ENCODE assay signal across 10 cellular contexts in the genomic region with DNA sequence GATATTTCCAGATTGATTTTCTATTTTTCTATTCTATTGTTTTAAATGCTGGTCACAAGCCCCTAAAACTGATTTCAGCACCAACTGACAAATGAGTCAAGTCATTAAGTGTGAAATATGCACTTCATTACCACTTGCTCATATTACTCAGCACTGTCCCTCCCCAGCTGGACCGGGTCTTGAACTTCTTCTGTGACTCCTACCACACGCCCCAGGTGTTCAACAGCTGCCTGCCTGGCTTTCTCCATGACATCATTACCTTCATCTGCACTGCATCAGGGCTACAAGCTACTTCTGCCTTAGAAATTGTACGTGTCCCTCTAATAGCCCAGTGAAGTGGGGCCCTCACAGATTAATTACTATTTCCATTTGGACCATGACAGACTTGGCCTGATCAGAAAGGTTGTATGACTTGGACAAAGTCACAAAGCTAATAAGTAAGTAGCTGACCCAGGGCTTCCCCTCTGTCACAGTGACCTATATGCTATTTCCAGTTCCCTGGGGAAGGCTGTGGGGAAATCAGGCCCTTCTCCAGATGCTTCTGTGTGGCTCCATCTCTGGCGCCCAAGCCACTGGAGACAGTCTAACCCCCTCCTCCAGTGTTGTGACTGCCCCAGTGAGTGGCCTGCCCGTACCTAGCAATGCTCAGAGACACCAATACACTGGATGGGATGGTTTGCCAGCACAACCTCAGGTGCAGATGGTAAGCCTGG. TPM values are rescaled to one million over a fixed set of nuclear protein-coding genes. Genes with fewer than 3 reads are reported as not detected.
A peak's percentile ranks its signal among the peaks of the same experiment; 100 is the strongest.
DNase-seq lines count a peak whose midpoint lies in the region; ATAC-seq and TF ChIP-seq lines count a peak whose summit lies in the region.
"Had no signal": no experiment of that assay in that cellular context is flagged by ENCODE, and none has a peak within 500 bp of the region (broad histone marks: within the 10 kb centered on the region; RNA-seq: fewer than 3 reads in every experiment).

No MANE protein-coding gene starts in this region.

- TF ChIP-seq POLR2A in esophagus muscularis mucosa (IDR thresholded peaks at IDR 0.05; ENCODE audit: low read depth) (no peak), thyroid gland (IDR thresholded peaks at IDR 0.05) (no peak)

- H3K4me3 Mint-ChIP-seq in activated naive CD4-positive, alpha-beta T cell treated with anti-CD3 and anti-CD28 coated beads, Interleukin-2, amount 50 U/mL, for 24 hours, result peak overlapping the region; percentile 15

- peaks cover 97% of the 10 kb centered on the region for H3K4me1 Mint-ChIP-seq in activated naive CD4-positive, alpha-beta T cell treated with anti-CD3 and anti-CD28 coated beads, Interleukin-2, amount 50 U/mL, for 24 hours

- peak overlapping the region; percentile 91 for H3K27ac Mint-ChIP-seq in activated naive CD4-positive, alpha-beta T cell treated with anti-CD3 and anti-CD28 coated beads, Interleukin-2, amount 50 U/mL, for 24 hours

- H3K27me3 ChIP-seq in esophagus muscularis mucosa, result no peaks in the 10 kb centered on the region
- H3K27me3 ChIP-seq in thyroid gland, result no peaks in the 10 kb centered on the region

- H3K27me3 Mint-ChIP-seq in activated naive CD4-positive, alpha-beta T cell treated with anti-CD3 and anti-CD28 coated beads, Interleukin-2, amount 50 U/mL, for 24 hours, result no peaks in the 10 kb centered on the region

- H3K27ac ChIP-seq in esophagus muscularis mucosa (replicated peaks in 1 of 4) (peak overlapping the region; percentile 76 to 93 (median 87)), thyroid gland (peak overlapping the region; percentile 51 to 87 (median 84))
- H3K27ac ChIP-seq: psoas muscle had no signal

- H3K36me3 Mint-ChIP-seq in activated naive CD4-positive, alpha-beta T cell treated with anti-CD3 and anti-CD28 coated beads, Interleukin-2, amount 50 U/mL, for 24 hours, result peaks cover 2% of the 10 kb centered on the region

- H3K4me3 ChIP-seq in esophagus muscularis mucosa (no peak overlapping the region), thyroid gland (replicated peaks in 1 of 3) (no peak overlapping the region)
- H3K4me3 ChIP-seq: psoas muscle had no signal

- H3K9me3 Mint-ChIP-seq in activated naive CD4-positive, alpha-beta T cell treated with anti-CD3 and anti-CD28 coated beads, Interleukin-2, amount 50 U/mL, for 24 hours, result no peaks in the 10 kb centered on the region

- intact Hi-C loops in esophagus muscularis mucosa (cut with DNase I), result no loop called here
- intact Hi-C loops in thyroid gland (cut with DNase I), result no loop called here

- H3K4me1 ChIP-seq in esophagus muscularis mucosa, result peaks cover 96 to 100% (median 99%) of the 10 kb centered on the region in 4 donors
- H3K4me1 ChIP-seq in thyroid gland, result peaks cover 92 to 98% of the 10 kb centered on the region in 2 donors

- H3K36me3 ChIP-seq in esophagus muscularis mucosa (peaks cover 0 to 5% (median 2%) of the 10 kb centered on the region in 4 donors), thyroid gland (no peaks in the 10 kb centered on the region)

- no peak for TF ChIP-seq EP300 in esophagus muscularis mucosa (IDR thresholded peaks at IDR 0.05)

- TF ChIP-seq CTCF in esophagus muscularis mucosa (IDR thresholded peaks at IDR 0.05) (no peak), thyroid gland (IDR thresholded peaks at IDR 0.05) (no peak)

- H3K9me3 ChIP-seq in esophagus muscularis mucosa, result no peaks in the 10 kb centered on the region
- H3K9me3 ChIP-seq in thyroid gland, result no peaks in the 10 kb centered on the region
- H3K9me3 ChIP-seq: psoas muscle had no signal

- ATAC-seq in GM21423 (IDR thresholded peaks at IDR 0.05; ENCODE audit: unreplicated experiment), result no peak
- no peak for ATAC-seq in GM19397 (IDR thresholded peaks at IDR 0.05; ENCODE audit: unreplicated experiment)

- 56% methylated on average over 3 of the region's 5 CpGs for WGBS in esophagus muscularis mucosa
- 74 to 79% methylated on average over 5 of the region's 5 CpGs for WGBS in thyroid gland, 2 donors

- no peak for DNase-seq in activated naive CD4-positive, alpha-beta T cell (lab: John Stamatoyannopoulos, UW)
- peak; percentile 80 for DNase-seq in NAMALWA (ENCODE audit: low spot score)
- DNase-seq in esophagus muscularis mucosa (ENCODE audit: extremely low spot score), result no peak
- no peak for DNase-seq in thyroid gland
- no peak for DNase-seq in GDM1 (lab: John Stamatoyannopoulos, UW)
- DNase-seq: C1 segment of cervical spinal cord, psoas muscle had no signal

RNA-seq across cellular contexts. Expression of a gene that starts 18.1 kb away (rescaled TPM):
- total RNA-seq in esophagus muscularis mucosa (10 to 100 TPM; 29.5 to 40.3 (median 38.0) TPM), thyroid gland (10 to 100 TPM; 28.4 to 44.7 (median 35.9) TPM)

RNA-seq across cellular contexts. Expression of a gene that starts 19.4 kb away (rescaled TPM):
- 10 to 100 TPM; 16.5 to 19.4 (median 17.8) TPM for total RNA-seq in esophagus muscularis mucosa
- 10 to 100 TPM; 16.5 to 36.0 (median 27.7) TPM for total RNA-seq in thyroid gland

RNA-seq across cellular contexts. Expression of a gene that starts 42.0 kb away (rescaled TPM):
- total RNA-seq in esophagus muscularis mucosa (1 to 10 TPM in 1 of 4 donors, under 1 TPM in 1, not detected in 2; 0.57 to 8.3 TPM), thyroid gland (under 1 TPM in 1 of 4 donors, not detected in 3; 0.40 TPM)

RNA-seq across cellular contexts. Expression of a gene that starts 48.0 kb away (rescaled TPM):
- 10 to 100 TPM; 32.8 to 85.8 (median 60.0) TPM for total RNA-seq in esophagus muscularis mucosa
- 100 to 1,000 TPM in 3 of 4 donors, 10 to 100 TPM in 1; 52.8 to 193 (median 135) TPM for total RNA-seq in thyroid gland

RNA-seq across cellular contexts. Expression of a gene that starts 48.1 kb away (rescaled TPM):
- total RNA-seq in esophagus muscularis mucosa, result 1 to 10 TPM; 1.5 to 2.5 (median 1.6) TPM
- total RNA-seq in thyroid gland, result 10 to 100 TPM in 3 of 4 donors, 1 to 10 TPM in 1; 8.1 to 18.3 (median 15.6) TPM
